ENCODE assay signal across 22 cellular contexts in the genomic region with DNA sequence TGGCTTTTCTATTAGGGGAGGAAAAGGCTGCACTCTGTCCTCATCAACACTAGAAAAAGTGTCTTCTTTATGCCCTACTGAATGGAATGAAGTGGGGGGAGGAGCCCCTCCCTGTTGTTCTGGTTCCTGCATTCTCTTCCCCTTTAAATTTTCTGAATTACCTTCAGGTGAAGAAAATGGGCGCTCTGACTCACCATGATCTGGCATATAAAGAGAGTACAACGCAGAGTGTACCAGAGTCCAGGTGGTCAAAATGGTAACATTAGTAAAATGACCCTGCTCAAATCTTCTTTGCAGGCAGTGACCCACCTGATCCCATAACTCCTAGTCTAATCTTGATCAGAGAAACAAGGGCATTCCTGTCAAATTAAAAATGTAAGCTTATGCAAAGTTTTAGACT.
"Had no signal": no experiment of that assay in that cellular context is flagged by ENCODE, and none has a peak within 500 bp of the region (broad histone marks: within the 10 kb centered on the region; RNA-seq: fewer than 3 reads in every experiment).

No MANE protein-coding gene starts in this region.

- FAIRE-seq: endometrium, keratinocyte had no signal

- H3K4me3 ChIP-seq: esophagus muscularis mucosa, gastroesophageal sphincter, lung, psoas muscle, spleen, testis, tibial nerve had no signal

- ATAC-seq: gastroesophageal sphincter; left colon; left ventricle myocardium superior; naive thymus-derived CD4-positive, alpha-beta T cell; psoas muscle; sciatic nerve; stimulated activated memory B cell treated with anti-CD40 and anti-IgM and Interleukin-4, amounts not matched to agents 10 μg/mL and 1 μg/mL and 100 μg/mL, for 72 hours; stimulated activated naive CD8-positive, alpha-beta T cell treated with anti-CD3 and anti-CD28 coated beads, Interleukin-15, amount 100 ng/mL, for 72 hours had no signal

- DNase-seq: effector memory CD4-positive, alpha-beta T cell; glutamatergic neuron; immature natural killer cell; left colon; left ventricle myocardium superior; naive thymus-derived CD4-positive, alpha-beta T cell; nephron progenitor cell; psoas muscle; spleen; stimulated activated CD4-positive, alpha-beta T cell treated with anti-CD3 and anti-CD28 coated beads, Interleukin-15, amount 100 ng/mL, for 24 hours; stimulated activated CD4-positive, alpha-beta T cell treated with anti-CD3 and anti-CD28 coated beads, Interleukin-1b, Interleukin-23, amount 100 ng/mL, for 48 hours; stimulated activated CD4-positive, alpha-beta T cell treated with anti-CD3 and anti-CD28 coated beads, Interleukin-4, amount 100 ng/mL, for 24 hours; stimulated activated naive CD8-positive, alpha-beta T cell treated with anti-CD3 and anti-CD28 coated beads, Interleukin-15, amount 100 ng/mL, for 72 hours; testis had no signal

- H3K36me3 ChIP-seq: esophagus muscularis mucosa, gastroesophageal sphincter, spleen, tibial nerve had no signal

- H3K27me3 ChIP-seq: esophagus muscularis mucosa, gastroesophageal sphincter, spleen, testis, tibial nerve had no signal
